ENCODE assay signal across 18 cellular contexts in genomic region chr3:25420885-25421284, GRCh38. TPM values are rescaled to one million over a fixed set of nuclear protein-coding genes. Genes with fewer than 3 reads are reported as not detected.
"Had no signal": no experiment of that assay in that cellular context is flagged by ENCODE, and none has a peak within 500 bp of the region (broad histone marks: within the 10 kb centered on the region; RNA-seq: fewer than 3 reads in every experiment).

No MANE protein-coding gene starts in this region.

- H3K4me3 Mint-ChIP-seq: activated CD4-positive, alpha-beta memory T cell treated with anti-CD3 and anti-CD28 coated beads for 36 hours; activated naive CD8-positive, alpha-beta T cell; activated T-helper 1 cell treated with anti-CD3 and anti-CD28 coated beads, Interleukin-12 subunit alpha, Interleukin-12 subunit beta, Interleukin-2, Interleukin-4 antibody, amounts not matched to agents 30 ng/mL and 10 ng/mL and 1 ng/mL, durations not matched to agents 14 hours and 24 hours and 36 hours; effector memory CD8-positive, alpha-beta T cell; nephron progenitor cell; T-helper 2 cell treated with Interferon-gamma antibody and Interleukin-4, amounts not matched to agents 5 μg/mL and 100 μg/mL, for 36 hours had no signal

- DNase-seq: activated CD4-positive, alpha-beta memory T cell treated with anti-CD3 and anti-CD28 coated beads for 36 hours; activated CD4-positive, alpha-beta T cell treated with anti-CD3 and anti-CD28 coated beads for 4 hours; activated T-cell treated with anti-CD3 and anti-CD28 coated beads for 4 hours; amygdala; caudate nucleus; effector memory CD8-positive, alpha-beta T cell; left ventricle myocardium inferior; nephron progenitor cell; occipital lobe; posterior cingulate gyrus; sigmoid colon; stimulated activated CD4-positive, alpha-beta T cell treated with anti-CD3 and anti-CD28 coated beads, Interleukin-1b, Interleukin-23, amount 100 ng/mL, for 48 hours; stimulated activated CD8-positive, alpha-beta memory T cell treated with anti-CD3 and anti-CD28 coated beads, Interleukin-4, amount 100 ng/mL, for 48 hours; stimulated activated naive CD4-positive, alpha-beta T cell; thyroid gland had no signal

- H3K27ac ChIP-seq: left ventricle myocardium inferior, sigmoid colon, thyroid gland had no signal

- H3K36me3 Mint-ChIP-seq: activated CD4-positive, alpha-beta memory T cell treated with anti-CD3 and anti-CD28 coated beads for 36 hours; activated naive CD8-positive, alpha-beta T cell had no signal

- H3K4me1 ChIP-seq: left ventricle myocardium inferior had no signal

- H3K9me3 Mint-ChIP-seq: activated CD4-positive, alpha-beta memory T cell treated with anti-CD3 and anti-CD28 coated beads for 36 hours; activated T-helper 1 cell treated with anti-CD3 and anti-CD28 coated beads, Interleukin-12 subunit alpha, Interleukin-12 subunit beta, Interleukin-2, Interleukin-4 antibody, amounts not matched to agents 30 ng/mL and 10 ng/mL and 1 ng/mL, durations not matched to agents 14 hours and 24 hours and 36 hours; effector memory CD8-positive, alpha-beta T cell; T-helper 2 cell treated with Interferon-gamma antibody and Interleukin-4, amounts not matched to agents 5 μg/mL and 100 μg/mL, for 36 hours had no signal

- H3K27me3 ChIP-seq: sigmoid colon, thyroid gland had no signal

- H3K27ac Mint-ChIP-seq: activated CD4-positive, alpha-beta memory T cell treated with anti-CD3 and anti-CD28 coated beads for 36 hours; activated naive CD8-positive, alpha-beta T cell; activated T-helper 1 cell treated with anti-CD3 and anti-CD28 coated beads, Interleukin-12 subunit alpha, Interleukin-12 subunit beta, Interleukin-2, Interleukin-4 antibody, amounts not matched to agents 30 ng/mL and 10 ng/mL and 1 ng/mL, durations not matched to agents 14 hours and 24 hours and 36 hours; effector memory CD8-positive, alpha-beta T cell; nephron progenitor cell; T-helper 2 cell treated with Interferon-gamma antibody and Interleukin-4, amounts not matched to agents 5 μg/mL and 100 μg/mL, for 36 hours had no signal

- H3K4me3 ChIP-seq: left ventricle myocardium inferior, sigmoid colon, thyroid gland had no signal

- ATAC-seq: effector memory CD8-positive, alpha-beta T cell had no signal

- H3K36me3 ChIP-seq: left ventricle myocardium inferior, sigmoid colon, thyroid gland had no signal

- H3K9me3 ChIP-seq: left ventricle myocardium inferior, sigmoid colon, thyroid gland had no signal

RNA-seq across cellular contexts. Expression of gene RARB, which starts 7.2 kb away (rescaled TPM):
- total RNA-seq: activated CD4-positive, alpha-beta memory T cell treated with anti-CD3 and anti-CD28 coated beads for 36 hours; activated T-helper 1 cell treated with anti-CD3 and anti-CD28 coated beads, Interleukin-12 subunit alpha, Interleukin-12 subunit beta, Interleukin-2, Interleukin-4 antibody, amounts not matched to agents 30 ng/mL and 10 ng/mL and 1 ng/mL, durations not matched to agents 14 hours and 24 hours and 36 hours had no signal
